ENCODE assay signal across 30 cellular contexts in the genomic region with DNA sequence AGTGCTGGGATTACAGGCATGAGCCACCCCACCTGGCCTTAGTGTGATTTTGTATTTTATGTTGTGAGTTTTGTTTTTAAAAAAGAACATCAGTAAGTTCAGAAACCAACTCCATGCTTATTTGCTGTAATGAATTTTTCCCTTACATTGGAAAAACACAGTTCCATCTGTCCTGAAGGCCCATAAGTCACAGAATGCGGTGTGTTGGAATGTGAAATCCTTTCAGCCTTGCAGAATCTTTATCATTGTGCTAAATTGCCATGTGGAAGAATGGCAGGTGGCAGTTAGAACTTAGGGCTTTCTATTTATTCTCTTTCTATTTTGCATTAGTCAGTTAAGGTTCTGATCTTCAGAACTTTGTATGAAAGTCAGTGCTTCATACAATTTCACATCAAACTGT. TPM values are rescaled to one million over a fixed set of nuclear protein-coding genes. Genes with fewer than 3 reads are reported as not detected.
DNase-seq lines count a peak whose midpoint lies in the region; ATAC-seq, FAIRE-seq and TF ChIP-seq lines count a peak whose summit lies in the region.
"Had no signal": no experiment of that assay in that cellular context is flagged by ENCODE, and none has a peak within 500 bp of the region (broad histone marks: within the 10 kb centered on the region; RNA-seq: fewer than 3 reads in every experiment).

No MANE protein-coding gene starts in this region.

- TF ChIP-seq CTCF in cardiac muscle cell (IDR thresholded peaks at IDR 0.05; ENCODE audit: low read depth, low read length) (no peak), hepatocyte (IDR thresholded peaks at IDR 0.05; ENCODE audit: poor library complexity) (no peak), pancreas (IDR thresholded peaks at IDR 0.05) (no peak), upper lobe of right lung (IDR thresholded peaks at IDR 0.05) (no peak)

- WGBS in right cardiac atrium: 83% methylated on average over 1 of the region's 1 CpG
- WGBS in hepatocyte (ENCODE audit: low lambda C conversion rate, missing lambda C conversion rate): 70% methylated on average over 1 of the region's 1 CpG
- 36 to 46% methylated on average over 1 of the region's 1 CpG for WGBS in pancreas, 2 donors

- no peaks in the 10 kb centered on the region for H3K27me3 ChIP-seq in cardiac muscle cell
- no peaks in the 10 kb centered on the region for H3K27me3 ChIP-seq in right cardiac atrium (ENCODE audit: control insufficient read depth, insufficient read depth)
- no peaks in the 10 kb centered on the region for H3K27me3 ChIP-seq in hepatocyte
- no peaks in the 10 kb centered on the region for H3K27me3 ChIP-seq in pancreas
- H3K27me3 ChIP-seq in upper lobe of right lung: no peaks in the 10 kb centered on the region
- H3K27me3 ChIP-seq: esophagus muscularis mucosa, heart right ventricle, ovary had no signal

- H2AFZ ChIP-seq in hepatocyte: no peak overlapping the region

- H3K9me3 ChIP-seq in cardiac muscle cell (ENCODE audit: low read depth): no peaks in the 10 kb centered on the region
- no peaks in the 10 kb centered on the region for H3K9me3 ChIP-seq in right cardiac atrium (ENCODE audit: control insufficient read depth, low read length)
- H3K9me3 ChIP-seq in hepatocyte (ENCODE audit: low read depth): no peaks in the 10 kb centered on the region
- no peaks in the 10 kb centered on the region for H3K9me3 ChIP-seq in pancreas
- no peaks in the 10 kb centered on the region for H3K9me3 ChIP-seq in upper lobe of right lung
- H3K9me3 ChIP-seq: esophagus muscularis mucosa, heart right ventricle, ovary had no signal

- FAIRE-seq in pancreas (lab: Jason Lieb, UNC): no peak
- FAIRE-seq: kidney had no signal

- H3K9me2 ChIP-seq in hepatocyte (replicated peaks; ENCODE audit: insufficient read depth): no peaks in the 10 kb centered on the region

- no peak for DNase-seq in cardiac muscle cell (ENCODE audit: low read depth in 1 of 2, low spot score in 1 of 2)
- no peak for DNase-seq in right cardiac atrium
- DNase-seq in hepatocyte (ENCODE audit: low spot score): no peak
- no peak for DNase-seq in pancreas
- no peak for DNase-seq in upper lobe of right lung
- no peak for DNase-seq in NCI-H748 (lab: John Stamatoyannopoulos, UW; ENCODE audit: unreplicated experiment)
- DNase-seq in activated CD4-positive, alpha-beta T cell treated with anti-CD3 and anti-CD28 coated beads, Interleukin-2, amount 50 U/mL, for 1 hour: no peak
- DNase-seq in activated T-cell treated with anti-CD3 and anti-CD28 coated beads, Interleukin-2, amount 50 U/mL, for 1 hour: no peak
- DNase-seq: 8988T; activated CD4-positive, alpha-beta T cell treated with anti-CD3 and anti-CD28 coated beads, Interleukin-2, amount 10 ng/mL, durations not matched to agents 24 days and 14 days; activated effector memory CD4-positive, alpha-beta T cell treated with anti-CD3 and anti-CD28 coated beads, Interleukin-2, amount 50 U/mL, for 16 hours; activated naive CD8-positive, alpha-beta T cell treated with anti-CD3 and anti-CD28 coated beads for 36 hours; aorta; Calu3; CD4-positive, CD25-positive, alpha-beta regulatory T cell; GDM1; H9; heart right ventricle; Karpas-422; kidney; NCI-H1436 treated with DMSO at 0.1 percent for 48 hours; NCI-H446; NCI-H82; ovary; retina; stimulated activated CD4-positive, alpha-beta T cell treated with anti-CD3 and anti-CD28 coated beads, Interleukin-2, amount 100 ng/mL, for 24 hours; stimulated activated CD8-positive, alpha-beta memory T cell treated with anti-CD3 and anti-CD28 coated beads, Interleukin-4, amount 100 ng/mL, for 48 hours; T1000; WERI-Rb-1 had no signal

- H3K4me1 ChIP-seq in cardiac muscle cell (ENCODE audit: low read depth) (peaks cover 25% of the 10 kb centered on the region), right cardiac atrium (ENCODE audit: control insufficient read depth, insufficient read depth, low read length) (peaks cover 8% of the 10 kb centered on the region), hepatocyte (ENCODE audit: insufficient read depth) (peaks cover 37% of the 10 kb centered on the region), pancreas (peaks cover 42 to 67% (median 56%) of the 10 kb centered on the region in 3 donors), upper lobe of right lung (peaks cover 15% of the 10 kb centered on the region)

- peaks cover 90% of the 10 kb centered on the region for H3K79me2 ChIP-seq in hepatocyte

- no peak overlapping the region for H3K4me3 ChIP-seq in cardiac muscle cell
- no peak overlapping the region for H3K4me3 ChIP-seq in right cardiac atrium (ENCODE audit: low read length)
- H3K4me3 ChIP-seq in hepatocyte: no peak overlapping the region
- H3K4me3 ChIP-seq in pancreas: no peak overlapping the region
- no peak overlapping the region for H3K4me3 ChIP-seq in upper lobe of right lung
- H3K4me3 ChIP-seq: esophagus muscularis mucosa, heart right ventricle, ovary had no signal

- H4K20me1 ChIP-seq in hepatocyte (ENCODE audit: insufficient read depth, poor library complexity, severe bottlenecking): no peaks in the 10 kb centered on the region

- ATAC-seq in right cardiac atrium (no peak), pancreas (no peak), upper lobe of right lung (no peak)

- H3K27ac ChIP-seq in cardiac muscle cell (peak overlapping the region; percentile 79), right cardiac atrium (ENCODE audit: low read length) (no peak overlapping the region), hepatocyte (peak overlapping the region; percentile 79), pancreas (peak overlapping the region in 3 of 4 donors; percentile 44 to 78 (median 74)), upper lobe of right lung (peak overlapping the region; percentile 63)
- H3K27ac ChIP-seq: esophagus muscularis mucosa, heart right ventricle, WERI-Rb-1 had no signal

- intact Hi-C loops in right cardiac atrium (cut with DNase I) (no loop called here), pancreas (cut with DNase I) (no loop called here), upper lobe of right lung (cut with DNase I) (no loop called here)

- H3K4me2 ChIP-seq in hepatocyte: peak overlapping the region; percentile 53

- no peaks in the 10 kb centered on the region for H3K36me3 ChIP-seq in cardiac muscle cell
- no peaks in the 10 kb centered on the region for H3K36me3 ChIP-seq in hepatocyte (replicated peaks; ENCODE audit: insufficient read depth, low read depth)
- H3K36me3 ChIP-seq in pancreas: no peaks in the 10 kb centered on the region
- H3K36me3 ChIP-seq in upper lobe of right lung: no peaks in the 10 kb centered on the region
- H3K36me3 ChIP-seq: esophagus muscularis mucosa, heart right ventricle, ovary had no signal

RNA-seq across cellular contexts. Expression of a gene that starts 52.6 kb away (rescaled TPM):
- total RNA-seq in cardiac muscle cell (40.5 and 43.4 TPM in 2 replicates), right cardiac atrium (10 to 100 TPM; 72.6 to 87.5 (median 76.0) TPM), hepatocyte (139 and 140 TPM in 2 replicates), pancreas (100 to 1,000 TPM in 2 of 6 donors, 10 to 100 TPM in 4; 57.7 to 113 (median 72.3) TPM), upper lobe of right lung (192 TPM)
- polyA plus RNA-seq in cardiac muscle cell (30.8 and 38.2 TPM in 2 replicates), right cardiac atrium (25.7 TPM), hepatocyte (104 and 122 TPM in 2 replicates), pancreas (10 to 100 TPM; 45.0 to 67.5 TPM)
